17 cellular contexts compared by ENCODE assay signal in genomic region chrX:13793897-13794296, GRCh38. TPM values are rescaled to one million over a fixed set of nuclear protein-coding genes. Genes with fewer than 3 reads are reported as not detected.
DNase-seq lines count a peak whose midpoint lies in the region; ATAC-seq and TF ChIP-seq lines count a peak whose summit lies in the region.
"Had no signal": no experiment of that assay in that cellular context is flagged by ENCODE, and none has a peak within 500 bp of the region (broad histone marks: within the 10 kb centered on the region; RNA-seq: fewer than 3 reads in every experiment).

No MANE protein-coding gene starts in this region.

- H2AFZ ChIP-seq in OCI-LY7 (ENCODE audit: low read length): peak overlapping the region; percentile 54; the same call in 1 of the 2 replicates

- H3K4me2 ChIP-seq in OCI-LY7 (ENCODE audit: low read length): peak overlapping the region; percentile 32; the same call in 1 of the 2 replicates
- H3K4me2 ChIP-seq: A549; BLaER1 treated with 17β-estradiol and CSF1 and Interleukin-3, amounts not matched to agents 10 nM and 100 nM; KMS-11 had no signal

- TF ChIP-seq POLR2A in thyroid gland (IDR thresholded peaks at IDR 0.05): no peak
- TF ChIP-seq POLR2A in gastroesophageal sphincter (IDR thresholded peaks at IDR 0.05): no peak

- DNase-seq in OCI-LY7 (ENCODE audit: low spot score) (no peak), dorsolateral prefrontal cortex (no peak), thyroid gland (no peak), COR-L47 (lab: John Stamatoyannopoulos, UW) (no peak), medulla oblongata (ENCODE audit: extremely low spot score) (no peak)
- DNase-seq: CD8-positive, alpha-beta memory T cell; GF-D8; NCI-H1092 treated with DMSO at 0.1 percent for 48 hours; NCI-H1694; NCI-H226; NCI-H524 treated with DMSO at 0.1 percent for 48 hours; SIG-M5 had no signal

- no peaks in the 10 kb centered on the region for H3K9me2 ChIP-seq in OCI-LY7 (ENCODE audit: insufficient read depth, low read length)

- H3K27ac ChIP-seq in OCI-LY7 (ENCODE audit: low read depth, low read length, poor library complexity, severe bottlenecking): no peak overlapping the region
- H3K27ac ChIP-seq in dorsolateral prefrontal cortex: peak overlapping the region in 50 of 59 donors; percentile 0 to 93 (median 73)
- H3K27ac ChIP-seq in thyroid gland: peak overlapping the region; percentile 45 to 76 (median 68)
- peak overlapping the region in 1 of 4 donors; percentile 19 for H3K27ac ChIP-seq in gastroesophageal sphincter
- H3K27ac ChIP-seq: A549; BLaER1 treated with 17β-estradiol and CSF1 and Interleukin-3, amounts not matched to agents 10 nM and 100 nM; KMS-11 had no signal

- no peak for TF ChIP-seq CTCF in OCI-LY7 (conservative IDR thresholded peaks at IDR 0.05; ENCODE audit: low read length)
- no peak for TF ChIP-seq CTCF in dorsolateral prefrontal cortex (IDR thresholded peaks at IDR 0.05 in 54 of 56, conservative IDR thresholded peaks at IDR 0.05 in 2 of 56; ENCODE audit: low read depth in 1 of 56, partially characterized antibody in 56 of 56)
- TF ChIP-seq CTCF in thyroid gland (IDR thresholded peaks at IDR 0.05): no peak
- no peak for TF ChIP-seq CTCF in gastroesophageal sphincter (IDR thresholded peaks at IDR 0.05)

- CTCF ChIA-PET in OCI-LY7 (lab: Charles Lee; ENCODE audit: unreplicated experiment): no interaction called here

- TF ChIP-seq EP300 in gastroesophageal sphincter (IDR thresholded peaks at IDR 0.05): no peak

- intact Hi-C loops in OCI-LY7 (cut with micrococcal nuclease; ENCODE audit: unreplicated experiment): no loop called here
- intact Hi-C loops in dorsolateral prefrontal cortex (cut with DNase I): loop anchor here in 1 of 2 donors (10.0 kb wide), 1 partner anchor 71 kb away; no protein-coding TSS in a partner anchor
- intact Hi-C loops in thyroid gland (cut with DNase I): no loop called here

- peaks cover 13% of the 10 kb centered on the region for H3K4me1 ChIP-seq in OCI-LY7 (ENCODE audit: insufficient read depth, low read length, poor library complexity, severe bottlenecking)
- peaks cover 7 to 28% of the 10 kb centered on the region in 2 donors for H3K4me1 ChIP-seq in thyroid gland
- peaks cover 0 to 12% (median 0%) of the 10 kb centered on the region in 3 donors for H3K4me1 ChIP-seq in gastroesophageal sphincter
- H3K4me1 ChIP-seq: A549; BLaER1 treated with 17β-estradiol and CSF1 and Interleukin-3, amounts not matched to agents 10 nM and 100 nM had no signal

- H3K27me3 ChIP-seq in dorsolateral prefrontal cortex: peaks cover 0 to 63% (median 7%) of the 10 kb centered on the region in 45 donors
- H3K27me3 ChIP-seq in thyroid gland: no peaks in the 10 kb centered on the region
- H3K27me3 ChIP-seq in gastroesophageal sphincter: no peaks in the 10 kb centered on the region

- H4K20me1 ChIP-seq in OCI-LY7 (ENCODE audit: insufficient read depth, low read length): no peaks in the 10 kb centered on the region

- POLR2A ChIA-PET in OCI-LY7 (lab: Charles Lee): interaction anchor here (0.7 kb wide), 2 partner anchors 25 to 32 kb away, joined by 3 read pairs; no protein-coding TSS in a partner anchor

- H3K4me3 ChIP-seq in OCI-LY7 (ENCODE audit: low read depth, low read length, poor library complexity, severe bottlenecking) (no peak overlapping the region), dorsolateral prefrontal cortex (no peak overlapping the region), thyroid gland (replicated peaks in 1 of 3) (no peak overlapping the region), gastroesophageal sphincter (no peak overlapping the region)
- H3K4me3 ChIP-seq: A549; BLaER1 treated with 17β-estradiol and CSF1 and Interleukin-3, amounts not matched to agents 10 nM and 100 nM had no signal

- 68 to 85% methylated on average over 2 of the region's 2 CpGs for WGBS in thyroid gland, 2 donors
- WGBS in gastroesophageal sphincter (ENCODE audit: low coverage in 1 of 2), 2 donors: 59 to 69% methylated on average over 2 of the region's 2 CpGs

- no peaks in the 10 kb centered on the region for H3K36me3 ChIP-seq in OCI-LY7 (ENCODE audit: insufficient read depth, low read length)
- no peaks in the 10 kb centered on the region for H3K36me3 ChIP-seq in thyroid gland
- H3K36me3 ChIP-seq in gastroesophageal sphincter: no peaks in the 10 kb centered on the region
- H3K36me3 ChIP-seq: BLaER1 treated with 17β-estradiol and CSF1 and Interleukin-3, amounts not matched to agents 10 nM and 100 nM had no signal

- BruUV-seq in OCI-LY7 (replicated peaks; lab: Mats Ljungman, UMichigan): no TSS peak

- peak; percentile 52 for ATAC-seq in GM18867 (IDR thresholded peaks at IDR 0.05; ENCODE audit: unreplicated experiment)
- no peak for ATAC-seq in gastroesophageal sphincter
- ATAC-seq: A549 had no signal

- H3K79me2 ChIP-seq in OCI-LY7 (ENCODE audit: insufficient read depth, low read depth, low read length): no peaks in the 10 kb centered on the region

- H3K9me3 ChIP-seq in OCI-LY7 (ENCODE audit: low read length): no peaks in the 10 kb centered on the region
- H3K9me3 ChIP-seq in thyroid gland: no peaks in the 10 kb centered on the region
- H3K9me3 ChIP-seq in gastroesophageal sphincter: no peaks in the 10 kb centered on the region
- H3K9me3 ChIP-seq: A549 had no signal

RNA-seq across cellular contexts. Expression of gene GPM6B, which starts 23.0 kb away (rescaled TPM):
- total RNA-seq in OCI-LY7 (2014; rRNA removed; shearing (Covaris generic)): not detected in 2 replicates
- not detected in 2 replicates for total RNA-seq in OCI-LY7 (2022)
- 1,000 to 10,000 TPM in 18 of 120 experiments, 100 to 1,000 TPM in 102; 509 to 1,404 (median 816) TPM for total RNA-seq in dorsolateral prefrontal cortex
- total RNA-seq in thyroid gland: 1 to 10 TPM; 2.3 to 9.9 (median 6.1) TPM
- 10 to 100 TPM; 44.0 to 82.4 (median 56.1) TPM for total RNA-seq in gastroesophageal sphincter
- total RNA-seq: CD8-positive, alpha-beta memory T cell had no signal

RNA-seq across cellular contexts. Expression of gene OFD1, which starts 59.3 kb away (rescaled TPM):
- total RNA-seq in OCI-LY7 (2014; rRNA removed; shearing (Covaris generic)): 60.7 and 71.0 TPM in 2 replicates
- total RNA-seq in OCI-LY7 (2022) (64.7 and 69.8 TPM in 2 replicates), dorsolateral prefrontal cortex (10 to 100 TPM; 15.1 to 51.5 (median 29.7) TPM), thyroid gland (10 to 100 TPM; 33.6 to 46.0 (median 43.5) TPM), gastroesophageal sphincter (10 to 100 TPM; 15.2 to 26.6 (median 22.5) TPM)

RNA-seq across cellular contexts. Expression of gene TRAPPC2, which starts 59.5 kb away (rescaled TPM):
- total RNA-seq in OCI-LY7 (2014; rRNA removed; shearing (Covaris generic)): 16.4 and 22.2 TPM in 2 replicates
- total RNA-seq in OCI-LY7 (2022) (27.0 and 32.3 TPM in 2 replicates), dorsolateral prefrontal cortex (10 to 100 TPM; 17.2 to 38.9 (median 28.2) TPM), thyroid gland (10 to 100 TPM; 18.9 to 27.7 (median 22.1) TPM), gastroesophageal sphincter (10 to 100 TPM; 14.3 to 17.3 (median 16.0) TPM)

Comparison
In these comparisons a context has a peak if more than half of its experiments do, and no peak if none do; other contexts are left out.
1. RNA of gene GPM6B, which starts 23.0 kb away (total RNA-seq): 509 to 1,404 TPM in dorsolateral prefrontal cortex; 44.0 to 82.4 TPM in gastroesophageal sphincter, 2.3 to 9.9 TPM in thyroid gland and not detected in OCI-LY7; every median in the first group is over 4 times any median in the second.